In genomic region chr10:11144626-11145497, GRCh38 we compare ENCODE assay signal across 8 cellular contexts.
A peak's percentile ranks its signal among the peaks of the same experiment; 100 is the strongest.
DNase-seq lines count a peak whose midpoint lies in the region; ATAC-seq, FAIRE-seq and TF ChIP-seq lines count a peak whose summit lies in the region.

No MANE protein-coding gene starts in this region.

- no peaks in the 10 kb centered on the region for H3K9me1 ChIP-seq in endothelial cell of umbilical vein (replicated peaks; ENCODE audit: control insufficient read depth, extremely low read depth, insufficient read depth, low read length)

- 78 to 82% (median 81%) methylated on average over 11 of the region's 11 CpGs for WGBS in psoas muscle, 3 donors

- no peaks in the 10 kb centered on the region for H3K27me3 ChIP-seq in CD8-positive, alpha-beta memory T cell (ENCODE audit: insufficient read depth, low read length, poor library complexity, severe bottlenecking)
- H3K27me3 ChIP-seq in endothelial cell of umbilical vein (ENCODE audit: control insufficient read depth in 2 of 2, insufficient read depth in 2 of 2, low read length in 2 of 2) (no peaks in the 10 kb centered on the region), psoas muscle (ENCODE audit: insufficient read depth in 3 of 3, low read length in 2 of 3) (no peaks in the 10 kb centered on the region), PC-3 (ENCODE audit: low read length) (no peaks in the 10 kb centered on the region)

- H3K4me3 Mint-ChIP-seq in CD8-positive, alpha-beta memory T cell, result peak overlapping the region; percentile 26 to 82 (median 75)

- TF ChIP-seq POLR2A in endothelial cell of umbilical vein (IDR thresholded peaks at IDR 0.05; ENCODE audit: low read depth, low read length), result no peak

- peak overlapping the region; percentile 57 for H3K4me2 ChIP-seq in endothelial cell of umbilical vein (ENCODE audit: insufficient read depth, low read length)
- no peak overlapping the region for H3K4me2 ChIP-seq in PC-3 (ENCODE audit: low read length)

- ATAC-seq in GM21447 (IDR thresholded peaks at IDR 0.05; ENCODE audit: unreplicated experiment) (peak; percentile 13), HG03469 (IDR thresholded peaks at IDR 0.05; ENCODE audit: unreplicated experiment) (peak; percentile 3), psoas muscle (no peak), PC-3 (no peak)

- no peaks in the 10 kb centered on the region for H3K27me3 Mint-ChIP-seq in CD8-positive, alpha-beta memory T cell

- no peaks in the 10 kb centered on the region for H3K9me2 ChIP-seq in PC-3 (replicated peaks; ENCODE audit: low read length)

- CTCF ChIA-PET in CD8-positive, alpha-beta memory T cell (lab: Charles Lee), result interaction anchor here (0.7 to 10.8 kb wide), 12 partner anchors 15 to 128 kb away, joined by 3 to 288 read pairs (median 5); no protein-coding TSS in a partner anchor
- CTCF ChIA-PET in endothelial cell of umbilical vein (lab: Charles Lee) (interaction anchor here (0.6 to 1.8 kb wide), 5 partner anchors 15 to 125 kb away, joined by 3 to 7 read pairs (median 3); no protein-coding TSS in a partner anchor), PC-3 (lab: Charles Lee) (no interaction called here)

- POLR2A ChIA-PET in CD8-positive, alpha-beta memory T cell (lab: Charles Lee), result interaction anchor here (0.6 to 3.6 kb wide), 12 partner anchors 14 to 175 kb away, joined by 3 to 121 read pairs (median 5); no protein-coding TSS in a partner anchor
- POLR2A ChIA-PET in endothelial cell of umbilical vein (lab: Charles Lee), result no interaction called here
- POLR2A ChIA-PET in PC-3 (lab: Charles Lee; ENCODE audit: unreplicated experiment), result no interaction called here

- H3K36me3 ChIP-seq in CD8-positive, alpha-beta memory T cell (ENCODE audit: insufficient read depth, low read length), result no peaks in the 10 kb centered on the region
- no peaks in the 10 kb centered on the region for H3K36me3 ChIP-seq in endothelial cell of umbilical vein (ENCODE audit: control insufficient read depth in 2 of 2, extremely low read depth in 1 of 2, insufficient read depth in 2 of 2, low read length in 2 of 2)
- no peaks in the 10 kb centered on the region for H3K36me3 ChIP-seq in psoas muscle (ENCODE audit: insufficient read depth in 1 of 2, low read depth in 1 of 2)
- H3K36me3 ChIP-seq in PC-3 (ENCODE audit: low read depth, low read length), result no peaks in the 10 kb centered on the region

- peak overlapping the region; percentile 64 for H2AFZ ChIP-seq in endothelial cell of umbilical vein (ENCODE audit: low read depth, low read length)
- H2AFZ ChIP-seq in PC-3 (ENCODE audit: low read length), result no peak overlapping the region

- H3K9me3 Mint-ChIP-seq in CD8-positive, alpha-beta memory T cell, result no peaks in the 10 kb centered on the region

- no peak for DNase-seq in CD8-positive, alpha-beta memory T cell
- DNase-seq in endothelial cell of umbilical vein (ENCODE audit: low read depth, low spot score) (no peak), psoas muscle (no peak), NCI-H1092 treated with DMSO at 0.1 percent for 48 hours (lab: John Stamatoyannopoulos, UW) (no peak), PC-3 (no peak)
- no peak for DNase-seq in activated CD8-positive, alpha-beta memory T cell treated with anti-CD3 and anti-CD28 coated beads, Interleukin-2, amount 50 U/mL, for 48 hours

- peak overlapping the region; percentile 97 to 100 (median 99) for H3K27ac Mint-ChIP-seq in CD8-positive, alpha-beta memory T cell

- H3K9me3 ChIP-seq in CD8-positive, alpha-beta memory T cell (ENCODE audit: low read length), result no peaks in the 10 kb centered on the region
- no peaks in the 10 kb centered on the region for H3K9me3 ChIP-seq in endothelial cell of umbilical vein (replicated peaks; ENCODE audit: control insufficient read depth, insufficient read depth, low read length)
- H3K9me3 ChIP-seq in psoas muscle, result no peaks in the 10 kb centered on the region
- no peaks in the 10 kb centered on the region for H3K9me3 ChIP-seq in PC-3 (ENCODE audit: low read length)

- no peak overlapping the region for H3K9ac ChIP-seq in endothelial cell of umbilical vein (replicated peaks; ENCODE audit: extremely low read depth, insufficient read depth, low read length)
- H3K9ac ChIP-seq in PC-3 (ENCODE audit: low read length), result no peak overlapping the region

- BruUV-seq in endothelial cell of umbilical vein (replicated peaks; lab: Mats Ljungman, UMichigan) (no TSS peak), PC-3 (replicated peaks; lab: Mats Ljungman, UMichigan) (no TSS peak)

- FAIRE-seq in endothelial cell of umbilical vein (lab: Jason Lieb, UNC), result peak; percentile 59

- peaks cover 89 to 95% (median 94%) of the 10 kb centered on the region in 3 donors for H3K4me1 Mint-ChIP-seq in CD8-positive, alpha-beta memory T cell

- H3K4me3 ChIP-seq in CD8-positive, alpha-beta memory T cell (ENCODE audit: low read length), result peak overlapping the region; percentile 38
- no peak overlapping the region for H3K4me3 ChIP-seq in endothelial cell of umbilical vein (replicated peaks in 1 of 3; ENCODE audit: insufficient read depth in 1 of 3, low read depth in 1 of 3, low read length in 3 of 3)
- H3K4me3 ChIP-seq in psoas muscle, result no peak overlapping the region
- no peak overlapping the region for H3K4me3 ChIP-seq in PC-3 (ENCODE audit: low read length)

- H3K79me2 ChIP-seq in endothelial cell of umbilical vein (ENCODE audit: control insufficient read depth, insufficient read depth, low read length), result no peaks in the 10 kb centered on the region
- no peaks in the 10 kb centered on the region for H3K79me2 ChIP-seq in PC-3 (ENCODE audit: low read length)

- H4K20me1 ChIP-seq in endothelial cell of umbilical vein (replicated peaks; ENCODE audit: control insufficient read depth, extremely low read depth, insufficient read depth, low read length) (no peaks in the 10 kb centered on the region), PC-3 (ENCODE audit: low read length) (no peaks in the 10 kb centered on the region)

- dilution Hi-C loops in endothelial cell of umbilical vein (cut with MboI; ENCODE audit: extremely low pct_ligation_motif_present, low sequenced_read_pairs), result no loop called here

- no peaks in the 10 kb centered on the region for H3F3A ChIP-seq in PC-3 (ENCODE audit: low read length, unreplicated experiment)

- intact Hi-C loops in endothelial cell of umbilical vein (cut with micrococcal nuclease), result no loop called here
- intact Hi-C loops in psoas muscle (cut with DNase I), result no loop called here
- intact Hi-C loops in PC-3 (cut with micrococcal nuclease), result no loop called here

- peak overlapping the region; percentile 40 for H3K27ac ChIP-seq in CD8-positive, alpha-beta memory T cell (ENCODE audit: low read depth, low read length)
- no peak overlapping the region for H3K27ac ChIP-seq in endothelial cell of umbilical vein (ENCODE audit: insufficient read depth, low read depth, low read length)
- H3K27ac ChIP-seq in psoas muscle, result no peak overlapping the region
- H3K27ac ChIP-seq in PC-3 (ENCODE audit: low read length), result no peak overlapping the region

- TF ChIP-seq CTCF in endothelial cell of umbilical vein (IDR thresholded peaks at IDR 0.05; ENCODE audit: extremely low read depth in 1 of 2, insufficient read depth in 1 of 2, low read depth in 1 of 2, low read length in 2 of 2), result no peak
- no peak for TF ChIP-seq CTCF in psoas muscle (IDR thresholded peaks at IDR 0.05)
- TF ChIP-seq CTCF in PC-3 (conservative IDR thresholded peaks at IDR 0.05; ENCODE audit: low read depth, low read length), result no peak

- peaks cover 98% of the 10 kb centered on the region for H3K4me1 ChIP-seq in CD8-positive, alpha-beta memory T cell (ENCODE audit: insufficient read depth, low read length)
- peaks cover 13% of the 10 kb centered on the region for H3K4me1 ChIP-seq in endothelial cell of umbilical vein (ENCODE audit: control insufficient read depth, extremely low read depth, insufficient read depth, low read length)
- H3K4me1 ChIP-seq in psoas muscle, result peaks cover 50% of the 10 kb centered on the region
- H3K4me1 ChIP-seq in PC-3 (ENCODE audit: insufficient read depth, low read length), result no peaks in the 10 kb centered on the region

- H3K36me3 Mint-ChIP-seq in CD8-positive, alpha-beta memory T cell, result no peaks in the 10 kb centered on the region

TF ChIP-seq in endothelial cell of umbilical vein, 7 proteins besides CTCF, POLR2A, EP300 and RAD21:
- TF ChIP-seq GATA2 (IDR thresholded peaks at IDR 0.05; ENCODE audit: insufficient read depth, insufficient read length, low read depth, low read length) (no peak), MAX (IDR thresholded peaks at IDR 0.05; ENCODE audit: insufficient read depth, insufficient read length) (no peak), POLR2AphosphoS5 (IDR thresholded peaks at IDR 0.05; ENCODE audit: insufficient read depth, low read depth, low read length) (no peak), EZH2 (IDR thresholded peaks at IDR 0.05; ENCODE audit: borderline replicate concordance, low read depth, low read length, severe bottlenecking) (no peak), MYC (IDR thresholded peaks at IDR 0.05; ENCODE audit: low read depth, low read length) (no peak), JUN (IDR thresholded peaks at IDR 0.05; ENCODE audit: borderline replicate concordance, insufficient read depth, insufficient read length, low read depth) (no peak), FOS (IDR thresholded peaks at IDR 0.05; ENCODE audit: borderline replicate concordance, insufficient read depth, low read length) (no peak)
TF ChIP-seq in endothelial cell of umbilical vein: peak in this region for 0.

Comparison
In these comparisons a context has a peak if more than half of its experiments do, and no peak if none do; other contexts are left out.
1. ATAC-seq: peak in GM21447 (single experiment) and HG03469 (single experiment); none in psoas muscle (0 of 4) and PC-3 (single experiment).